In genomic region chr1:229853751-229854150, GRCh38 we compare ENCODE assay signal across 23 cellular contexts.
"Had no signal": no experiment of that assay in that cellular context is flagged by ENCODE, and none has a peak within 500 bp of the region (broad histone marks: within the 10 kb centered on the region; RNA-seq: fewer than 3 reads in every experiment).

No MANE protein-coding gene starts in this region.

- H3K79me2 ChIP-seq: parathyroid adenoma had no signal

- H3K27me3 Mint-ChIP-seq: dendritic cell treated with granulocyte-macrophage colony-stimulating factor and Interleukin-4, amounts not matched to agents 40 ng/mL and 50 ng/mL, for 4 days had no signal

- H3K27ac ChIP-seq: epithelial cell of prostate, gastrocnemius medialis, lower lobe of right lung, parathyroid adenoma, right lobe of liver, stomach, thyroid gland, vagina had no signal

- H3K9me3 ChIP-seq: gastrocnemius medialis, lower lobe of right lung, right lobe of liver, stomach, thyroid gland, vagina had no signal

- H3K4me1 ChIP-seq: gastrocnemius medialis, lower lobe of right lung, parathyroid adenoma, right lobe of liver, stomach, thyroid gland, vagina had no signal

- H3K4me3 ChIP-seq: gastrocnemius medialis, lower lobe of right lung, right lobe of liver, stomach, thyroid gland, vagina had no signal

- H3K27me3 ChIP-seq: gastrocnemius medialis, right lobe of liver, stomach, thyroid gland, vagina had no signal

- DNase-seq: effector CD8-positive, alpha-beta T cell; endodermal cell; foreskin fibroblast; gastrocnemius medialis; head of caudate nucleus; left ventricle myocardium superior; lower lobe of right lung; naive thymus-derived CD8-positive, alpha-beta T cell; right lobe of liver; small intestine; stimulated activated CD4-positive, alpha-beta T cell treated with anti-CD3 and anti-CD28 coated beads, Interleukin-15, amount 100 ng/mL, for 24 hours; stimulated activated CD4-positive, alpha-beta T cell treated with anti-CD3 and anti-CD28 coated beads, Interleukin-2, amount 100 ng/mL, for 48 hours; stimulated activated naive CD4-positive, alpha-beta T cell treated with Interleukin-2 at 50 U/mL for 16 hours; stomach; thyroid gland; trophoblast cell had no signal

- H3K9ac ChIP-seq: parathyroid adenoma had no signal

- H3K27ac Mint-ChIP-seq: dendritic cell treated with granulocyte-macrophage colony-stimulating factor and Interleukin-4, amounts not matched to agents 40 ng/mL and 50 ng/mL, for 4 days; endodermal cell; progenitor cell of endocrine pancreas had no signal

- H3K36me3 ChIP-seq: gastrocnemius medialis, lower lobe of right lung, right lobe of liver, stomach, thyroid gland, vagina had no signal

- H3K36me3 Mint-ChIP-seq: naive thymus-derived CD8-positive, alpha-beta T cell had no signal

- H3K4me1 Mint-ChIP-seq: endodermal cell had no signal

- H3K9me3 Mint-ChIP-seq: dendritic cell treated with granulocyte-macrophage colony-stimulating factor and Interleukin-4, amounts not matched to agents 40 ng/mL and 50 ng/mL, for 4 days; endodermal cell; naive thymus-derived CD8-positive, alpha-beta T cell; neural crest cell had no signal

- ATAC-seq: esophagus mucosa; gastrocnemius medialis; left ventricle myocardium superior; lower lobe of right lung; naive thymus-derived CD8-positive, alpha-beta T cell; right lobe of liver had no signal

- H3K4me3 Mint-ChIP-seq: dendritic cell treated with granulocyte-macrophage colony-stimulating factor and Interleukin-4, amounts not matched to agents 40 ng/mL and 50 ng/mL, for 4 days; endodermal cell; naive thymus-derived CD8-positive, alpha-beta T cell; neural crest cell had no signal

- H2AFZ ChIP-seq: parathyroid adenoma had no signal
